22 cellular contexts compared by ENCODE assay signal in the genomic region with DNA sequence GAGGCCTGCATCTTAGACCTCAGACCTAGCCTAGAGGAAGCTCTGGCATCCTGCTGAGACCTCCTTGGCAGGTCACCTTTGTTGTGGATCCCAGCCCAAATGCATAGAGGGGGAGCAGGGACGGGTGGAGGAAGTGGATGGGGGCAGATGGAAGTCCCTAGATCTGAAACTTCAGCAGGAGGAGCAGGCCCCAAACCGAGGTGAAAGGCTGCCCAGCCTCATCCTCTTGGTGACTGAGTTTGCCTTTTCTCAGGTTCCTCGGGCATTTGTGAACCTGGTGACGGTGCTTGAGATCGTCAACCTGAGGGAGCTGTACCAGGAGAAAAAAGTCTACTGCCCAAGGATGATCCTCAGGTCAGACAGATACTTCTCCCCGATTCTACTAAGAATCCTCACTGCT.
"Had no signal": no experiment of that assay in that cellular context is flagged by ENCODE, and none has a peak within 500 bp of the region (broad histone marks: within the 10 kb centered on the region; RNA-seq: fewer than 3 reads in every experiment).

No MANE protein-coding gene starts in this region.

- H3K9me3 Mint-ChIP-seq: activated naive CD4-positive, alpha-beta T cell treated with anti-CD3 and anti-CD28 coated beads for 36 hours; naive thymus-derived CD8-positive, alpha-beta T cell; T-helper 2 cell treated with Interferon-gamma antibody and Interleukin-4, amounts not matched to agents 5 μg/mL and 100 μg/mL, for 36 hours had no signal

- H3K36me3 ChIP-seq: left lung, right atrium auricular region, SJSA1, tibial nerve had no signal

- ATAC-seq: esophagus mucosa; left lung; naive thymus-derived CD8-positive, alpha-beta T cell had no signal

- H3K27ac ChIP-seq: coronary artery, left lung, SJSA1, tibial nerve had no signal

- H3K4me3 Mint-ChIP-seq: activated naive CD4-positive, alpha-beta T cell treated with anti-CD3 and anti-CD28 coated beads for 36 hours; naive thymus-derived CD8-positive, alpha-beta T cell; T-helper 2 cell treated with Interferon-gamma antibody and Interleukin-4, amounts not matched to agents 5 μg/mL and 100 μg/mL, for 36 hours had no signal

- H3K27me3 Mint-ChIP-seq: naive thymus-derived CD8-positive, alpha-beta T cell had no signal

- H3K27ac Mint-ChIP-seq: activated naive CD4-positive, alpha-beta T cell treated with anti-CD3 and anti-CD28 coated beads for 36 hours; T-helper 2 cell treated with Interferon-gamma antibody and Interleukin-4, amounts not matched to agents 5 μg/mL and 100 μg/mL, for 36 hours had no signal

- DNase-seq: activated CD4-positive, CD25-positive, alpha-beta regulatory T cell; activated CD8-positive, alpha-beta memory T cell treated with anti-CD3 and anti-CD28 coated beads, Interleukin-2, amount 50 U/mL, for 4 hours; activated naive CD4-positive, alpha-beta T cell treated with anti-CD3 and anti-CD28 coated beads for 36 hours; amniotic stem cell; central memory CD4-positive, alpha-beta T cell; glutamatergic neuron; hypothalamus; kidney; mammary epithelial cell; naive thymus-derived CD8-positive, alpha-beta T cell; stimulated activated CD4-positive, alpha-beta T cell treated with anti-CD3 and anti-CD28 coated beads, Interleukin-15, amount 100 ng/mL, for 24 hours; stimulated activated CD4-positive, alpha-beta T cell treated with anti-CD3 and anti-CD28 coated beads, Interleukin-4, amount 100 ng/mL, for 24 hours; stimulated activated CD8-positive, alpha-beta memory T cell treated with anti-CD3 and anti-CD28 coated beads, Interleukin-4, amount 100 ng/mL, for 48 hours; stimulated activated naive CD4-positive, alpha-beta T cell treated with Interleukin-2 at 50 U/mL for 16 hours had no signal

- H3K27me3 ChIP-seq: left lung, right atrium auricular region, SJSA1, tibial nerve had no signal

- H3K9me3 ChIP-seq: left lung, right atrium auricular region, SJSA1, tibial nerve had no signal

- H3K4me3 ChIP-seq: coronary artery, left lung, right atrium auricular region, SJSA1, skin epidermis, tibial nerve had no signal

- H3K36me3 Mint-ChIP-seq: naive thymus-derived CD8-positive, alpha-beta T cell had no signal
